1 cellular context compared by ENCODE assay signal in genomic region chr11:61567286-61568061, GRCh38.
TF ChIP-seq lines count a peak whose summit lies in the region.

No MANE protein-coding gene starts in this region.

TF ChIP-seq in K562, 482 proteins besides CTCF, POLR2A, EP300 and RAD21 (continued from another document and continues in another):
- no peak for TF ChIP-seq ELK1 (CRISPR knock-in tag; IDR thresholded peaks at IDR 0.05)
- TF ChIP-seq FOXA1 (IDR thresholded peaks at IDR 0.05; ENCODE audit: borderline replicate concordance), result no peak
- no peak for TF ChIP-seq ZNF699 (CRISPR knock-in tag; IDR thresholded peaks at IDR 0.05; ENCODE audit: insufficient replicate concordance)
- TF ChIP-seq FOXJ2 (tag; IDR thresholded peaks at IDR 0.05), result peak; percentile 80
- TF ChIP-seq MLLT1 (IDR thresholded peaks at IDR 0.05), result no peak
- no peak for TF ChIP-seq SNIP1 (IDR thresholded peaks at IDR 0.05; ENCODE audit: low read depth)
- peak; percentile 99 for TF ChIP-seq NR1H2 (CRISPR knock-in tag; IDR thresholded peaks at IDR 0.05)
- no peak for TF ChIP-seq SIX5 (IDR thresholded peaks at IDR 0.05; ENCODE audit: borderline replicate concordance in 1 of 2, insufficient read depth in 1 of 2, low read depth in 1 of 2, low read length in 2 of 2)
- peak; percentile 90 for TF ChIP-seq PBX2 (CRISPR knock-in tag; IDR thresholded peaks at IDR 0.05; ENCODE audit: low read depth)
- TF ChIP-seq PBX2 (tag; conservative IDR thresholded peaks at IDR 0.05; ENCODE audit: low read depth), result no peak
- no peak for TF ChIP-seq ZNF655 (CRISPR knock-in tag; IDR thresholded peaks at IDR 0.05)
- no peak for TF ChIP-seq PKNOX1 (IDR thresholded peaks at IDR 0.05)
- TF ChIP-seq ZNF347 (CRISPR knock-in tag; IDR thresholded peaks at IDR 0.05; ENCODE audit: low read depth), result no peak
- no peak for TF ChIP-seq SMAD1 (IDR thresholded peaks at IDR 0.05; ENCODE audit: low read depth, low read length, partially characterized antibody)
- TF ChIP-seq SETDB1 (IDR thresholded peaks at IDR 0.05; ENCODE audit: low read length), result no peak
- TF ChIP-seq GTF2B (IDR thresholded peaks at IDR 0.05; ENCODE audit: extremely low read depth, insufficient read length), result no peak
- TF ChIP-seq FOXM1 (IDR thresholded peaks at IDR 0.05; ENCODE audit: low read depth), result no peak
- TF ChIP-seq FOXM1 (CRISPR knock-in tag; IDR thresholded peaks at IDR 0.05; ENCODE audit: low read depth), result peak; percentile 99
- peak; percentile 99 to 100 for TF ChIP-seq HDAC1 (IDR thresholded peaks at IDR 0.05)
- TF ChIP-seq ZBTB34 (CRISPR knock-in tag; IDR thresholded peaks at IDR 0.05), result no peak
- TF ChIP-seq TSC22D4 (tag; IDR thresholded peaks at IDR 0.05), result no peak
- TF ChIP-seq ARID1B (IDR thresholded peaks at IDR 0.05), result 0 out of 2 replicates have a peak, but pooled peaks have one; percentile 15
- TF ChIP-seq TSHZ1 (CRISPR knock-in tag; IDR thresholded peaks at IDR 0.05), result 0 out of 2 replicates have a peak, but pooled peaks have one; percentile 62
- TF ChIP-seq SNAPC5 (CRISPR knock-in tag; IDR thresholded peaks at IDR 0.05), result no peak
- TF ChIP-seq OTX1 (CRISPR knock-in tag; IDR thresholded peaks at IDR 0.05), result peak; percentile 49; the same call in 1 of the 2 replicates
- no peak for TF ChIP-seq KHSRP (IDR thresholded peaks at IDR 0.05)
- peak; percentile 66; the same call in 1 of the 2 replicates for TF ChIP-seq ZBTB7A (IDR thresholded peaks at IDR 0.05; ENCODE audit: borderline replicate concordance, control insufficient read depth, low read depth, low read length)
- no peak for TF ChIP-seq ZBTB2 (IDR thresholded peaks at IDR 0.05)
- peak; percentile 98 for TF ChIP-seq MXD1 (CRISPR knock-in tag; IDR thresholded peaks at IDR 0.05; ENCODE audit: borderline replicate concordance, poor library complexity, severe bottlenecking)
- no peak for TF ChIP-seq DPF2 (IDR thresholded peaks at IDR 0.05)
- TF ChIP-seq GABPB1 (CRISPR knock-in tag; IDR thresholded peaks at IDR 0.05), result peak; percentile 95
- TF ChIP-seq NEUROD1 (IDR thresholded peaks at IDR 0.05; ENCODE audit: borderline replicate concordance, low read depth, low read length, partially characterized antibody), result no peak
- TF ChIP-seq SMARCC2 (IDR thresholded peaks at IDR 0.05; ENCODE audit: low read depth), result no peak
- TF ChIP-seq ZNF41 (CRISPR knock-in tag; conservative IDR thresholded peaks at IDR 0.05), result 0 out of 2 replicates have a peak, but pooled peaks have one; percentile 58
- no peak for TF ChIP-seq GATAD2B (IDR thresholded peaks at IDR 0.05; ENCODE audit: borderline replicate concordance)
- peak; percentile 88 to 90 for TF ChIP-seq NRF1 (conservative IDR thresholded peaks at IDR 0.05 in 1 of 2, IDR thresholded peaks at IDR 0.05 in 1 of 2)
- TF ChIP-seq RB1 (IDR thresholded peaks at IDR 0.05; ENCODE audit: low read depth), result peak; percentile 73
- no peak for TF ChIP-seq CCAR2 (IDR thresholded peaks at IDR 0.05; ENCODE audit: low read depth, low read length)
- peak; percentile 71 to 81 for TF ChIP-seq FOXK2 (conservative IDR thresholded peaks at IDR 0.05 in 1 of 2, IDR thresholded peaks at IDR 0.05 in 1 of 2; ENCODE audit: low read depth in 2 of 2)
- TF ChIP-seq MYBL2 (IDR thresholded peaks at IDR 0.05; ENCODE audit: low read depth), result no peak
- peak; percentile 35; the same call in 1 of the 2 replicates for TF ChIP-seq MYBL2 (CRISPR knock-in tag; IDR thresholded peaks at IDR 0.05; ENCODE audit: borderline replicate concordance)
- TF ChIP-seq ZFP91 (CRISPR knock-in tag; IDR thresholded peaks at IDR 0.05), result peak; percentile 83; the same call in 1 of the 2 replicates
- TF ChIP-seq CSDE1 (IDR thresholded peaks at IDR 0.05), result no peak
